In the genomic region with DNA sequence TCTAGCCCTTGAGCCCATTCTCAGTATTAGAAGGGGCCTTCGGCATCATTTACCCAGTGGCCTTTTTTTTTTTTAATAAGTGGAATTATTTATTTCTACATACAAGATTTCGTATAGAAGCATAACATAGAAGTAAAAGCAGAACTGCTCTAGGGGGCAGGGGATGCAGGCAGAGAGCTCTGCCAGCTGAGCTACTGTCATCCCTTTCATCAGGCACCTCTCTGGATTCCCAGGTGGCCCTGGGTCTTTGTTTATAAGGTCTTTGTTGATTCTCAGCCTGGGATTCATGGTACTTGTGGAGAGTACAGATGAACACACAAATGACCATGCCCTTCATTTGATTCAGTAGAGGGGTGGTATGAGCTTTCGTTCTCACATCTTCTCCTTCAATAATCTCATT, we compare ENCODE assay signal across 9 cellular contexts.
A peak's percentile ranks its signal among the peaks of the same experiment; 100 is the strongest.
DNase-seq lines count a peak whose midpoint lies in the region; ATAC-seq and TF ChIP-seq lines count a peak whose summit lies in the region.
"Had no signal": no experiment of that assay in that cellular context is flagged by ENCODE, and none has a peak within 500 bp of the region (broad histone marks: within the 10 kb centered on the region; RNA-seq: fewer than 3 reads in every experiment).

No MANE protein-coding gene starts in this region.

- DNase-seq in NCI-H510A treated with DMSO at 0.1 percent for 48 hours (lab: John Stamatoyannopoulos, UW) (peak; percentile 18), NCI-H510A (lab: John Stamatoyannopoulos, UW) (no peak), T-helper 17 cell (no peak), lower lobe of right lung (no peak), brain microvascular endothelial cell (no peak), islet precursor cell (no peak)
- no peak for DNase-seq in activated CD4-positive, CD25-positive, alpha-beta regulatory T cell (lab: John Stamatoyannopoulos, UW)
- DNase-seq: stimulated activated naive CD8-positive, alpha-beta T cell treated with anti-CD3 and anti-CD28 coated beads, Interleukin-15, Interleukin-2, amounts not matched to agents 100 U/mL and 50 U/mL, for 24 hours had no signal

- peak overlapping the region; percentile 82 for H3K27ac ChIP-seq in lower lobe of right lung
- H3K27ac ChIP-seq in temporal lobe (ENCODE audit: low read depth, low read length): peak overlapping the region; percentile 86
- no peak overlapping the region for H3K27ac ChIP-seq in brain microvascular endothelial cell

- peaks cover 76% of the 10 kb centered on the region for H3K4me1 ChIP-seq in lower lobe of right lung

- ATAC-seq in T-helper 17 cell: no peak
- no peak for ATAC-seq in lower lobe of right lung
- ATAC-seq: stimulated activated naive CD8-positive, alpha-beta T cell treated with anti-CD3 and anti-CD28 coated beads, Interleukin-15, Interleukin-2, amounts not matched to agents 100 U/mL and 50 U/mL, for 24 hours had no signal

- intact Hi-C loops in lower lobe of right lung (cut with DNase I): no loop called here

- H3K27me3 ChIP-seq in lower lobe of right lung (ENCODE audit: low read depth) (no peaks in the 10 kb centered on the region), brain microvascular endothelial cell (replicated peaks) (no peaks in the 10 kb centered on the region)

- H3K9me3 ChIP-seq in T-helper 17 cell (ENCODE audit: control insufficient read depth, low read length, poor library complexity, severe bottlenecking) (no peaks in the 10 kb centered on the region), lower lobe of right lung (no peaks in the 10 kb centered on the region)

- H3K4me1 Mint-ChIP-seq in T-helper 17 cell: peaks cover 18% of the 10 kb centered on the region

- H3K4me3 ChIP-seq in lower lobe of right lung: peak overlapping the region; percentile 38
- no peak overlapping the region for H3K4me3 ChIP-seq in brain microvascular endothelial cell (ENCODE audit: low read depth, low read length)

- in situ Hi-C loops in brain microvascular endothelial cell (cut with HindIII; ENCODE audit: low pct_ligation_motif_present, low sequenced_read_pairs): no loop called here

- peaks cover 2% of the 10 kb centered on the region for H3K36me3 Mint-ChIP-seq in T-helper 17 cell (ENCODE audit: low read depth)

- peaks cover 2% of the 10 kb centered on the region for H3K27me3 Mint-ChIP-seq in T-helper 17 cell

- H3K27ac Mint-ChIP-seq in T-helper 17 cell: peak overlapping the region; percentile 57

- TF ChIP-seq CTCF in lower lobe of right lung (IDR thresholded peaks at IDR 0.05): no peak
- TF ChIP-seq CTCF in brain microvascular endothelial cell (IDR thresholded peaks at IDR 0.05; ENCODE audit: low read depth, low read length, missing control alignments): no peak

- H3K4me3 Mint-ChIP-seq in T-helper 17 cell: no peak overlapping the region

- H3K36me3 ChIP-seq in lower lobe of right lung: no peaks in the 10 kb centered on the region
- no peaks in the 10 kb centered on the region for H3K36me3 ChIP-seq in brain microvascular endothelial cell (replicated peaks)
